In the genomic region with DNA sequence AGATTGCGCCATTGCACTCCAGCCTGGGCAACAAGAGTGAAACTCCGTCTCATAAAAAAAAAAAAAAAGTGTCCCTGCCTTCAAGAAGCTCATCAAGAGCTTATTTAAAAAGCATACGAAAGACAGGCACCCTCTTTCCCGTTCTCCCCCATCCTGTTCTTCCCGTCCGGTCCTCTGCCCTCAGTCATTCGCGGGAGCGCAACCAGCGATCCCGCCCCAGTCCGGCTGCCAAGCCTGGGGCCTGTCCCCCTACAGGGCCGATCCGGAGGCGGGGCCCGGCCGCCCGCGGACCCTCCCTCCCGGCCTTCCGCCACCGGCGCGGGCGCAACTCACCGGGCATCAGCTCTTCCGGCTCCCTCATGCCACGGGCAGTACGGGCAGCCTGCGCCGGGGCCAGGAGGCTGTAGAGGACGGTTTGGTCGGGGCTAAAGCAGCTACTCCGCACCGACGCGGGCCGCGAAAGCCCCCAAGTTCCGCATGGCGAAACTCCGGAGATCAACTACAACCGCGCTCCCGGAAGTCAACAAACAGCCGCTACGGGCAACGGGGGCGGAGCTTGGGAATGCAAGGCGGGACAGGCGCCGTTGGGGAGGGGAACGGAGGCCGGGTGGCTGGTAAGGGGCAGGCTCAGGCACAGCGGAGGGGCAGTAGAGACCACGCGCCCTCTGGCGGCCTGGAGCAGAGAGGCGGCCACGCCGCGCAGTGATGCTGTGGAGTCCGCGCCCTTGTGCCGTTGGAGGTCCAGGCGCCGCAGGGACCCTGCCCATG, we compare ENCODE assay signal across 1 cellular context.
A peak's percentile ranks its signal among the peaks of the same experiment; 100 is the strongest.
TF ChIP-seq lines count a peak whose summit lies in the region.

A gene with protein sequence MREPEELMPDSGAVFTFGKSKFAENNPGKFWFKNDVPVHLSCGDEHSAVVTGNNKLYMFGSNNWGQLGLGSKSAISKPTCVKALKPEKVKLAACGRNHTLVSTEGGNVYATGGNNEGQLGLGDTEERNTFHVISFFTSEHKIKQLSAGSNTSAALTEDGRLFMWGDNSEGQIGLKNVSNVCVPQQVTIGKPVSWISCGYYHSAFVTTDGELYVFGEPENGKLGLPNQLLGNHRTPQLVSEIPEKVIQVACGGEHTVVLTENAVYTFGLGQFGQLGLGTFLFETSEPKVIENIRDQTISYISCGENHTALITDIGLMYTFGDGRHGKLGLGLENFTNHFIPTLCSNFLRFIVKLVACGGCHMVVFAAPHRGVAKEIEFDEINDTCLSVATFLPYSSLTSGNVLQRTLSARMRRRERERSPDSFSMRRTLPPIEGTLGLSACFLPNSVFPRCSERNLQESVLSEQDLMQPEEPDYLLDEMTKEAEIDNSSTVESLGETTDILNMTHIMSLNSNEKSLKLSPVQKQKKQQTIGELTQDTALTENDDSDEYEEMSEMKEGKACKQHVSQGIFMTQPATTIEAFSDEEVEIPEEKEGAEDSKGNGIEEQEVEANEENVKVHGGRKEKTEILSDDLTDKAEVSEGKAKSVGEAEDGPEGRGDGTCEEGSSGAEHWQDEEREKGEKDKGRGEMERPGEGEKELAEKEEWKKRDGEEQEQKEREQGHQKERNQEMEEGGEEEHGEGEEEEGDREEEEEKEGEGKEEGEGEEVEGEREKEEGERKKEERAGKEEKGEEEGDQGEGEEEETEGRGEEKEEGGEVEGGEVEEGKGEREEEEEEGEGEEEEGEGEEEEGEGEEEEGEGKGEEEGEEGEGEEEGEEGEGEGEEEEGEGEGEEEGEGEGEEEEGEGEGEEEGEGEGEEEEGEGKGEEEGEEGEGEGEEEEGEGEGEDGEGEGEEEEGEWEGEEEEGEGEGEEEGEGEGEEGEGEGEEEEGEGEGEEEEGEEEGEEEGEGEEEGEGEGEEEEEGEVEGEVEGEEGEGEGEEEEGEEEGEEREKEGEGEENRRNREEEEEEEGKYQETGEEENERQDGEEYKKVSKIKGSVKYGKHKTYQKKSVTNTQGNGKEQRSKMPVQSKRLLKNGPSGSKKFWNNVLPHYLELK (minus strand): TSS at position 503 of the 768 bp plus-strand sequence. CDS start 142 bp downstream, at position 361.

TF ChIP-seq in HCT116, 20 proteins besides CTCF, POLR2A, EP300 and RAD21:
- TF ChIP-seq, protein P1, sequence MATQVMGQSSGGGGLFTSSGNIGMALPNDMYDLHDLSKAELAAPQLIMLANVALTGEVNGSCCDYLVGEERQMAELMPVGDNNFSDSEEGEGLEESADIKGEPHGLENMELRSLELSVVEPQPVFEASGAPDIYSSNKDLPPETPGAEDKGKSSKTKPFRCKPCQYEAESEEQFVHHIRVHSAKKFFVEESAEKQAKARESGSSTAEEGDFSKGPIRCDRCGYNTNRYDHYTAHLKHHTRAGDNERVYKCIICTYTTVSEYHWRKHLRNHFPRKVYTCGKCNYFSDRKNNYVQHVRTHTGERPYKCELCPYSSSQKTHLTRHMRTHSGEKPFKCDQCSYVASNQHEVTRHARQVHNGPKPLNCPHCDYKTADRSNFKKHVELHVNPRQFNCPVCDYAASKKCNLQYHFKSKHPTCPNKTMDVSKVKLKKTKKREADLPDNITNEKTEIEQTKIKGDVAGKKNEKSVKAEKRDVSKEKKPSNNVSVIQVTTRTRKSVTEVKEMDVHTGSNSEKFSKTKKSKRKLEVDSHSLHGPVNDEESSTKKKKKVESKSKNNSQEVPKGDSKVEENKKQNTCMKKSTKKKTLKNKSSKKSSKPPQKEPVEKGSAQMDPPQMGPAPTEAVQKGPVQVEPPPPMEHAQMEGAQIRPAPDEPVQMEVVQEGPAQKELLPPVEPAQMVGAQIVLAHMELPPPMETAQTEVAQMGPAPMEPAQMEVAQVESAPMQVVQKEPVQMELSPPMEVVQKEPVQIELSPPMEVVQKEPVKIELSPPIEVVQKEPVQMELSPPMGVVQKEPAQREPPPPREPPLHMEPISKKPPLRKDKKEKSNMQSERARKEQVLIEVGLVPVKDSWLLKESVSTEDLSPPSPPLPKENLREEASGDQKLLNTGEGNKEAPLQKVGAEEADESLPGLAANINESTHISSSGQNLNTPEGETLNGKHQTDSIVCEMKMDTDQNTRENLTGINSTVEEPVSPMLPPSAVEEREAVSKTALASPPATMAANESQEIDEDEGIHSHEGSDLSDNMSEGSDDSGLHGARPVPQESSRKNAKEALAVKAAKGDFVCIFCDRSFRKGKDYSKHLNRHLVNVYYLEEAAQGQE (IDR thresholded peaks at IDR 0.05; ENCODE audit: low read depth), result no peak
- TF ChIP-seq, protein P2, sequence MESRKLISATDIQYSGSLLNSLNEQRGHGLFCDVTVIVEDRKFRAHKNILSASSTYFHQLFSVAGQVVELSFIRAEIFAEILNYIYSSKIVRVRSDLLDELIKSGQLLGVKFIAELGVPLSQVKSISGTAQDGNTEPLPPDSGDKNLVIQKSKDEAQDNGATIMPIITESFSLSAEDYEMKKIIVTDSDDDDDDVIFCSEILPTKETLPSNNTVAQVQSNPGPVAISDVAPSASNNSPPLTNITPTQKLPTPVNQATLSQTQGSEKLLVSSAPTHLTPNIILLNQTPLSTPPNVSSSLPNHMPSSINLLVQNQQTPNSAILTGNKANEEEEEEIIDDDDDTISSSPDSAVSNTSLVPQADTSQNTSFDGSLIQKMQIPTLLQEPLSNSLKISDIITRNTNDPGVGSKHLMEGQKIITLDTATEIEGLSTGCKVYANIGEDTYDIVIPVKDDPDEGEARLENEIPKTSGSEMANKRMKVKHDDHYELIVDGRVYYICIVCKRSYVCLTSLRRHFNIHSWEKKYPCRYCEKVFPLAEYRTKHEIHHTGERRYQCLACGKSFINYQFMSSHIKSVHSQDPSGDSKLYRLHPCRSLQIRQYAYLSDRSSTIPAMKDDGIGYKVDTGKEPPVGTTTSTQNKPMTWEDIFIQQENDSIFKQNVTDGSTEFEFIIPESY (IDR thresholded peaks at IDR 0.05; ENCODE audit: extremely low read depth, insufficient replicate concordance, low read length), result peak; percentile 46
- no peak for TF ChIP-seq EZH2phosphoT487 (IDR thresholded peaks at IDR 0.05; ENCODE audit: borderline replicate concordance)
- TF ChIP-seq EGR1 (IDR thresholded peaks at IDR 0.05; ENCODE audit: low read depth), result peak; percentile 34; the same call in 1 of the 2 replicates
- TF ChIP-seq YY1 (IDR thresholded peaks at IDR 0.05; ENCODE audit: extremely low read depth, insufficient replicate concordance, low read depth, low read length), result no peak
- TF ChIP-seq TCF7L2 (IDR thresholded peaks at IDR 0.05; ENCODE audit: borderline replicate concordance, extremely low read depth, insufficient read depth, insufficient read length), result peak; percentile 47
- TF ChIP-seq JUND (IDR thresholded peaks at IDR 0.05), result peak; percentile 17; the same call in 1 of the 2 replicates
- TF ChIP-seq SP1 (IDR thresholded peaks at IDR 0.05; ENCODE audit: low read depth), result peak; percentile 76
- TF ChIP-seq, protein P3, sequence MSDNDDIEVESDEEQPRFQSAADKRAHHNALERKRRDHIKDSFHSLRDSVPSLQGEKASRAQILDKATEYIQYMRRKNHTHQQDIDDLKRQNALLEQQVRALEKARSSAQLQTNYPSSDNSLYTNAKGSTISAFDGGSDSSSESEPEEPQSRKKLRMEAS (IDR thresholded peaks at IDR 0.05), result peak; percentile 74
- TF ChIP-seq SRF (IDR thresholded peaks at IDR 0.05; ENCODE audit: low read depth), result no peak; the same call in 1 of the 2 replicates
- peak; percentile 85 for TF ChIP-seq ELF1 (IDR thresholded peaks at IDR 0.05; ENCODE audit: borderline replicate concordance, low read depth)
- peak; percentile 16; the same call in 1 of the 2 replicates for TF ChIP-seq POLR2AphosphoS5 (IDR thresholded peaks at IDR 0.05; ENCODE audit: low read depth, low read length)
- no peak for TF ChIP-seq EZH2 (IDR thresholded peaks at IDR 0.05)
- no peak for TF ChIP-seq CEBPB (IDR thresholded peaks at IDR 0.05; ENCODE audit: low read depth)
- TF ChIP-seq, protein P4, sequence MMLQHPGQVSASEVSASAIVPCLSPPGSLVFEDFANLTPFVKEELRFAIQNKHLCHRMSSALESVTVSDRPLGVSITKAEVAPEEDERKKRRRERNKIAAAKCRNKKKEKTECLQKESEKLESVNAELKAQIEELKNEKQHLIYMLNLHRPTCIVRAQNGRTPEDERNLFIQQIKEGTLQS (IDR thresholded peaks at IDR 0.05), result no peak
- TF ChIP-seq CBX3 (IDR thresholded peaks at IDR 0.05; ENCODE audit: low read depth), result peak; percentile 88
- peak; percentile 77 for TF ChIP-seq SIN3A (IDR thresholded peaks at IDR 0.05; ENCODE audit: low read depth)
- no peak for TF ChIP-seq FOSL1 (IDR thresholded peaks at IDR 0.05; ENCODE audit: low read depth)
- no peak for TF ChIP-seq ZNF274 (IDR thresholded peaks at IDR 0.05; ENCODE audit: low read depth, low read length)
- peak; percentile 46; the same call in 1 of the 2 replicates for TF ChIP-seq ZFX (IDR thresholded peaks at IDR 0.05)
